8 cellular contexts compared by ENCODE assay signal in genomic region chr14:81400202-81400678, GRCh38. TPM values are rescaled to one million over a fixed set of nuclear protein-coding genes. Genes with fewer than 3 reads are reported as not detected.
DNase-seq lines count a peak whose midpoint lies in the region; ATAC-seq and TF ChIP-seq lines count a peak whose summit lies in the region.

TSS of gene STON2 (minus strand) at chr14:81400324. CDS start at chr14:81398382, 1,942 bp downstream.

- BruUV-seq in PC-9 (replicated peaks; lab: Mats Ljungman, UMichigan): no TSS peak

- peaks cover 48% of the 10 kb centered on the region for H3K4me1 ChIP-seq in PC-9 (replicated peaks; ENCODE audit: insufficient read depth)
- peaks cover 31% of the 10 kb centered on the region for H3K4me1 ChIP-seq in osteoblast (ENCODE audit: insufficient read depth, low read length)

- H4K20me1 ChIP-seq in PC-9 (ENCODE audit: insufficient read depth) (no peaks in the 10 kb centered on the region), osteoblast (ENCODE audit: insufficient read depth, low read length) (no peaks in the 10 kb centered on the region)

- no peak within 1 kb of the TSS for H3K4me3 ChIP-seq in H7 (ENCODE audit: insufficient read depth, low read depth, low read length)
- peak within 1 kb of the TSS; percentile 38; the same call in 1 of the 2 replicates for H3K4me3 ChIP-seq in PC-9
- H3K4me3 ChIP-seq in osteoblast (ENCODE audit: insufficient read depth, low read length): peak within 1 kb of the TSS; percentile 27

- no peaks in the 10 kb centered on the region for H3K27me3 ChIP-seq in H7 (ENCODE audit: control insufficient read depth, insufficient read depth, low read length)
- no peaks in the 10 kb centered on the region for H3K27me3 ChIP-seq in PC-9 (ENCODE audit: insufficient read depth, low read depth)
- peaks cover 18% of the 10 kb centered on the region for H3K27me3 ChIP-seq in osteoblast (ENCODE audit: insufficient read depth, low read length)

- ATAC-seq in GM18909 (IDR thresholded peaks at IDR 0.05; ENCODE audit: poor library complexity, unreplicated experiment) (no peak), GM19397 (IDR thresholded peaks at IDR 0.05; ENCODE audit: unreplicated experiment) (no peak), GM18502 (IDR thresholded peaks at IDR 0.05; ENCODE audit: poor library complexity, unreplicated experiment) (no peak)

- H3F3A ChIP-seq in PC-9 (ENCODE audit: insufficient read depth, low read depth): peaks cover 31% of the 10 kb centered on the region

- DNase-seq in A172 (ENCODE audit: low spot score) (peak; percentile 62), H7 (no peak), PC-9 (peak; percentile 47 to 91), epithelial cell of prostate (ENCODE audit: low read depth, low spot score) (peak; percentile 80), osteoblast (ENCODE audit: insufficient read length, low spot score, missing footprints) (peak; percentile 57)

- TF ChIP-seq CTCF in PC-9 (conservative IDR thresholded peaks at IDR 0.05) (no peak), osteoblast (IDR thresholded peaks at IDR 0.05; ENCODE audit: extremely low read depth, low read depth, low read length) (no peak)

- H3K4me2 ChIP-seq in PC-9 (peak within 1 kb of the TSS; percentile 78), osteoblast (ENCODE audit: insufficient read depth, low read length) (peak within 1 kb of the TSS; percentile 73)

- intact Hi-C loops in PC-9 (cut with micrococcal nuclease; ENCODE audit: unreplicated experiment): no loop called here

- POLR2A ChIA-PET in PC-9 (lab: Charles Lee; ENCODE audit: unreplicated experiment): interaction anchor here (0.6 kb wide), 1 partner anchor 169 kb away, joined by 3 read pairs; no protein-coding TSS in a partner anchor

- no peaks in the 10 kb centered on the region; the same call in 1 of the 2 replicates for H3K79me2 ChIP-seq in PC-9 (ENCODE audit: low read depth)
- no peaks in the 10 kb centered on the region for H3K79me2 ChIP-seq in osteoblast (ENCODE audit: insufficient read depth, low read length)

- no peak within 1 kb of the TSS for H2AFZ ChIP-seq in PC-9
- H2AFZ ChIP-seq in osteoblast (ENCODE audit: low read length): peak within 1 kb of the TSS; percentile 26

- H3K27ac ChIP-seq in PC-9 (peak within 1 kb of the TSS; percentile 99), epithelial cell of prostate (peak within 1 kb of the TSS; percentile 99), osteoblast (ENCODE audit: low read depth, low read length) (peak within 1 kb of the TSS; percentile 90)

- H3K36me3 ChIP-seq in H7 (replicated peaks; ENCODE audit: control insufficient read depth, insufficient read depth, low read length) (no peaks in the 10 kb centered on the region; the same call in 1 of the 2 replicates), PC-9 (ENCODE audit: low read depth) (no peaks in the 10 kb centered on the region), osteoblast (ENCODE audit: insufficient read depth, low read length) (no peaks in the 10 kb centered on the region)

- H3K9me2 ChIP-seq in PC-9 (ENCODE audit: insufficient read depth): no peaks in the 10 kb centered on the region

- CTCF ChIA-PET in PC-9 (lab: Charles Lee): no interaction called here

- H3K9me3 ChIP-seq in PC-9 (ENCODE audit: insufficient read depth, low read depth) (no peaks in the 10 kb centered on the region), osteoblast (ENCODE audit: low read depth, low read length) (no peaks in the 10 kb centered on the region)

RNA-seq across cellular contexts. Expression of gene STON2, which starts in this region (rescaled TPM):
- 0.52 and 1.6 TPM in 2 replicates for total RNA-seq in A172 (2014; rRNA removed; shearing (Covaris generic))
- 26.9 and 28.5 TPM in 2 replicates for total RNA-seq in H7 (2014; rRNA removed; shearing (Covaris generic))
- 6.2 and 9.1 TPM in 2 replicates for total RNA-seq in PC-9 (2021)
- total RNA-seq in osteoblast: 49.6 and 51.0 TPM in 2 replicates
